In genomic region chr3:43998841-43999805, GRCh38 we compare ENCODE assay signal across 10 cellular contexts.
DNase-seq lines count a peak whose midpoint lies in the region; ATAC-seq, FAIRE-seq and TF ChIP-seq lines count a peak whose summit lies in the region.
"Had no signal": no experiment of that assay in that cellular context is flagged by ENCODE, and none has a peak within 500 bp of the region (broad histone marks: within the 10 kb centered on the region; RNA-seq: fewer than 3 reads in every experiment).

No MANE protein-coding gene starts in this region.

- H2AFZ ChIP-seq in OCI-LY7 (ENCODE audit: low read length): peak overlapping the region; percentile 46
- H2AFZ ChIP-seq in H1 (ENCODE audit: low read length): peak overlapping the region; percentile 57; the same call in 1 of the 2 replicates
- no peak overlapping the region for H2AFZ ChIP-seq in mesenchymal stem cell (ENCODE audit: low read depth, low read length)

- H3K79me1 ChIP-seq in H1 (ENCODE audit: low read depth, low read length) (no peaks in the 10 kb centered on the region), mesenchymal stem cell (replicated peaks; ENCODE audit: low read length, poor library complexity, severe bottlenecking) (no peaks in the 10 kb centered on the region)

- H3K4me2 ChIP-seq in OCI-LY7 (ENCODE audit: low read length) (peak overlapping the region; percentile 83), H1 (ENCODE audit: insufficient read depth in 1 of 2, low read depth in 2 of 2, low read length in 2 of 2) (peak overlapping the region; percentile 91 to 100), mesenchymal stem cell (ENCODE audit: low read length, poor library complexity, severe bottlenecking) (peak overlapping the region; percentile 83)

- no peak overlapping the region for H3K14ac ChIP-seq in H1 (ENCODE audit: insufficient read length)
- peak overlapping the region in 1 of 2 experiments; percentile 88 for H3K14ac ChIP-seq in mesenchymal stem cell (ENCODE audit: low read length in 2 of 2)

- peak overlapping the region; percentile 92 for H3K18ac ChIP-seq in H1 (ENCODE audit: extremely low read depth, low read length)
- peak overlapping the region in 1 of 2 experiments; percentile 72 for H3K18ac ChIP-seq in mesenchymal stem cell (ENCODE audit: low read depth in 1 of 2, low read length in 2 of 2)

- intact Hi-C loops in OCI-LY7 (cut with micrococcal nuclease; ENCODE audit: unreplicated experiment): loop anchor here (1.0 to 5.0 kb wide), 4 partner anchors 48 to 338 kb away; partner anchors contain the start of genes ABHD5 and TCAIM

- peaks cover 52% of the 10 kb centered on the region for H3K4me1 ChIP-seq in OCI-LY7 (ENCODE audit: insufficient read depth, low read length, poor library complexity, severe bottlenecking)
- H3K4me1 ChIP-seq in H1 (replicated peaks in 1 of 4; ENCODE audit: control insufficient read depth in 3 of 4, insufficient read depth in 4 of 4, low read length in 3 of 4): peaks cover 0 to 31% (median 17%) of the 10 kb centered on the region in 4 experiments; a peak in 6 of 7 replicates
- peaks cover 43% of the 10 kb centered on the region for H3K4me1 ChIP-seq in mesenchymal stem cell (ENCODE audit: control insufficient read depth, insufficient read depth, low read depth, low read length)
- H3K4me1 ChIP-seq in upper lobe of left lung: peaks cover 51 to 55% (median 54%) of the 10 kb centered on the region in 4 donors

- no peak for TF ChIP-seq RAD21 in H1 (IDR thresholded peaks at IDR 0.05 in 1 of 2, conservative IDR thresholded peaks at IDR 0.05 in 1 of 2; ENCODE audit: low read depth in 2 of 2, low read length in 2 of 2)

- 1% methylated on average over 52 of the region's 93 CpGs; no CpG with 5 or more reads in 1 of the 2 experiments for WGBS in H1 (ENCODE audit: extremely low coverage in 1 of 2, insufficient coverage in 1 of 2, insufficient read length in 1 of 2, insufficient replicate concordance in 2 of 2, low coverage in 1 of 2, low lambda C conversion rate in 2 of 2, missing lambda C conversion rate in 1 of 2), 2 experiments
- 2% methylated on average over 86 of the region's 93 CpGs for WGBS in mesenchymal stem cell
- WGBS in upper lobe of left lung, 2 donors: 0 to 6% methylated on average over 7 to 60 of the region's 93 CpGs

- no peak overlapping the region for H2AK5ac ChIP-seq in H1 (ENCODE audit: low read depth, low read length)
- H2AK5ac ChIP-seq in mesenchymal stem cell (ENCODE audit: low read length, severe bottlenecking): no peak overlapping the region

- H4K20me1 ChIP-seq in OCI-LY7 (ENCODE audit: insufficient read depth, low read length) (no peaks in the 10 kb centered on the region), H1 (replicated peaks in 1 of 2; ENCODE audit: control insufficient read depth in 1 of 2, insufficient read depth in 2 of 2, low read length in 2 of 2) (no peaks in the 10 kb centered on the region)

- H4K5ac ChIP-seq in H1 (ENCODE audit: insufficient read length, low read depth, low read length): peak overlapping the region; percentile 62

- no TSS peak for BruUV-seq in OCI-LY7 (replicated peaks; lab: Mats Ljungman, UMichigan)

- peak overlapping the region; percentile 83 for H4K91ac ChIP-seq in H1 (replicated peaks; ENCODE audit: insufficient read length, low read length)
- H4K91ac ChIP-seq in mesenchymal stem cell (ENCODE audit: low read length): no peak overlapping the region

- H2BK120ac ChIP-seq in H1 (replicated peaks; ENCODE audit: low read depth, low read length) (peak overlapping the region; percentile 84), mesenchymal stem cell (ENCODE audit: low read depth, low read length) (no peak overlapping the region)

- CTCF ChIA-PET in OCI-LY7 (lab: Charles Lee; ENCODE audit: unreplicated experiment) (no interaction called here), H1 (lab: Charles Lee; ENCODE audit: partially characterized antibody) (interaction anchor here (0.6 to 0.9 kb wide), 2 partner anchors 63 to 144 kb away, joined by 3 read pairs; no protein-coding TSS in a partner anchor)

- H3K27me3 ChIP-seq in H1 (replicated peaks in 1 of 4; ENCODE audit: control insufficient read depth in 3 of 4, extremely low read depth in 1 of 4, insufficient read depth in 3 of 4, low read length in 3 of 4) (peaks cover 32 to 60% (median 56%) of the 10 kb centered on the region in 4 experiments), mesenchymal stem cell (ENCODE audit: control insufficient read depth in 1 of 2, insufficient read depth in 1 of 2, low read length in 2 of 2) (peaks cover 0 to 23% of the 10 kb centered on the region in 2 experiments), upper lobe of left lung (peaks cover 1 to 58% (median 38%) of the 10 kb centered on the region in 4 donors)

- ATAC-seq in HG02763 (IDR thresholded peaks at IDR 0.05; ENCODE audit: unreplicated experiment) (peak; percentile 39), upper lobe of left lung (ENCODE audit: low FRiP score in 2 of 2) (peak; percentile 4 to 53), GM21526 (IDR thresholded peaks at IDR 0.05; ENCODE audit: low FRiP score, unreplicated experiment) (no peak)

- H3K9me2 ChIP-seq in OCI-LY7 (ENCODE audit: insufficient read depth, low read length): no peaks in the 10 kb centered on the region

- DNase-seq in NCI-H1417 (lab: John Stamatoyannopoulos, UW) (peak; percentile 60 to 86 (median 83)), NCI-H1417 treated with DMSO at 0.1 percent for 48 hours (lab: John Stamatoyannopoulos, UW) (no peak), OCI-LY7 (ENCODE audit: low spot score) (peak; percentile 92), H1 (ENCODE audit: low read depth in 1 of 2, low spot score in 2 of 2) (peak in 1 of 2 experiments; percentile 83), mesenchymal stem cell (peak; percentile 4), upper lobe of left lung (peak in 1 of 2 donors; percentile 89)

- H3K27ac ChIP-seq in OCI-LY7 (ENCODE audit: low read depth, low read length, poor library complexity, severe bottlenecking) (peak overlapping the region; percentile 14), H1 (ENCODE audit: low read depth, low read length) (no peak overlapping the region), mesenchymal stem cell (ENCODE audit: low read length, poor library complexity, severe bottlenecking) (peak overlapping the region; percentile 46), upper lobe of left lung (no peak overlapping the region)
- H3K27ac ChIP-seq: C4-2B had no signal

- no peaks in the 10 kb centered on the region for H3K36me3 ChIP-seq in OCI-LY7 (ENCODE audit: insufficient read depth, low read length)
- H3K36me3 ChIP-seq in H1 (ENCODE audit: control insufficient read depth in 2 of 4, insufficient read depth in 4 of 4, low read length in 3 of 4): no peaks in the 10 kb centered on the region
- peaks cover 0 to 2% of the 10 kb centered on the region in 2 experiments for H3K36me3 ChIP-seq in mesenchymal stem cell (ENCODE audit: control insufficient read depth in 1 of 2, insufficient read depth in 2 of 2, low read depth in 1 of 2, low read length in 2 of 2)
- no peaks in the 10 kb centered on the region for H3K36me3 ChIP-seq in upper lobe of left lung

- H3K79me2 ChIP-seq in OCI-LY7 (ENCODE audit: insufficient read depth, low read depth, low read length) (peaks cover 12% of the 10 kb centered on the region; the same call in 1 of the 2 replicates), H1 (ENCODE audit: control insufficient read depth in 1 of 2, insufficient read depth in 2 of 2, low read length in 2 of 2) (no peaks in the 10 kb centered on the region)

- H2BK15ac ChIP-seq in H1 (ENCODE audit: low read length) (peak overlapping the region; percentile 81; the same call in 1 of the 2 replicates), mesenchymal stem cell (ENCODE audit: low read depth, poor library complexity, severe bottlenecking) (peak overlapping the region; percentile 74)

- TF ChIP-seq CTCF in OCI-LY7 (conservative IDR thresholded peaks at IDR 0.05; ENCODE audit: low read length) (no peak), H1 (IDR thresholded peaks at IDR 0.05; ENCODE audit: control extremely low read depth in 1 of 3, insufficient read depth in 1 of 3, low read depth in 1 of 3, low read length in 3 of 3) (no peak), upper lobe of left lung (IDR thresholded peaks at IDR 0.05) (peak in 1 of 6 experiments; percentile 8)

- H3K56ac ChIP-seq in H1 (replicated peaks; ENCODE audit: insufficient read length, low read depth, low read length): peak overlapping the region; percentile 62

- no peak overlapping the region for H3K23ac ChIP-seq in H1 (ENCODE audit: insufficient read length)
- peak overlapping the region in 1 of 2 experiments; percentile 6 for H3K23ac ChIP-seq in mesenchymal stem cell (ENCODE audit: low read length in 2 of 2)

- peak in 1 of 2 experiments; percentile 92; a peak in 1 of 3 replicates for TF ChIP-seq EP300 in H1 (IDR thresholded peaks at IDR 0.05; ENCODE audit: borderline replicate concordance in 1 of 2, low read depth in 2 of 2, low read length in 2 of 2)
- no peak for TF ChIP-seq EP300 in upper lobe of left lung (IDR thresholded peaks at IDR 0.05)

- H2BK20ac ChIP-seq in H1 (ENCODE audit: low read length): no peak overlapping the region

- H3K9me3 ChIP-seq in OCI-LY7 (ENCODE audit: low read length) (no peaks in the 10 kb centered on the region), H1 (ENCODE audit: insufficient read depth in 2 of 2, low read depth in 1 of 2, low read length in 1 of 2) (peaks cover 0 to 2% of the 10 kb centered on the region in 2 experiments; a peak in 2 of 4 replicates), mesenchymal stem cell (ENCODE audit: control insufficient read depth, low read length) (no peaks in the 10 kb centered on the region), upper lobe of left lung (no peaks in the 10 kb centered on the region)

- H3K4me3 ChIP-seq in OCI-LY7 (ENCODE audit: low read depth, low read length, poor library complexity, severe bottlenecking) (peak overlapping the region; percentile 93), H1 (ENCODE audit: extremely low read depth in 1 of 4, insufficient read depth in 2 of 4, low read depth in 3 of 4, low read length in 4 of 4) (peak overlapping the region; percentile 48 to 75 (median 65)), mesenchymal stem cell (ENCODE audit: insufficient read depth in 1 of 2, low read depth in 1 of 2, low read length in 2 of 2) (peak overlapping the region; percentile 94 to 95), upper lobe of left lung (peak overlapping the region in 3 of 4 donors; percentile 44 to 58 (median 56))

- H2BK5ac ChIP-seq in H1 (ENCODE audit: low read depth, low read length) (peak overlapping the region; percentile 46; the same call in 1 of the 2 replicates), mesenchymal stem cell (ENCODE audit: low read depth, low read length, poor library complexity, severe bottlenecking) (no peak overlapping the region)

- TF ChIP-seq POLR2A in H1 (IDR thresholded peaks at IDR 0.05; ENCODE audit: control extremely low read depth in 1 of 2, low read depth in 2 of 2, low read length in 2 of 2) (no peak), upper lobe of left lung (IDR thresholded peaks at IDR 0.05) (no peak)

- H2BK12ac ChIP-seq in H1 (ENCODE audit: low read depth, low read length) (peak overlapping the region; percentile 90), mesenchymal stem cell (ENCODE audit: low read length in 2 of 2) (peak overlapping the region in 1 of 2 experiments; percentile 47)

- H4K8ac ChIP-seq in H1 (ENCODE audit: extremely low read depth, insufficient read depth, low read length) (peak overlapping the region; percentile 63; the same call in 1 of the 2 replicates), mesenchymal stem cell (ENCODE audit: low read length) (peak overlapping the region; percentile 4)

- POLR2A ChIA-PET in OCI-LY7 (lab: Charles Lee): interaction anchor here (0.9 to 1.4 kb wide), 3 partner anchors 9 to 59 kb away, joined by 3 read pairs; no protein-coding TSS in a partner anchor
- POLR2A ChIA-PET in H1 (lab: Charles Lee; ENCODE audit: partially characterized antibody): interaction anchor here (1.1 to 1.5 kb wide), 3 partner anchors 87 to 105 kb away, joined by 3 to 5 read pairs (median 4); no protein-coding TSS in a partner anchor

- H3K9ac ChIP-seq in H1 (replicated peaks in 1 of 4; ENCODE audit: extremely low read depth in 1 of 4, low read depth in 3 of 4, low read length in 3 of 4): peak overlapping the region in 3 of 4 experiments; percentile 6 to 66 (median 27); a peak in 4 of 7 replicates
- H3K9ac ChIP-seq in mesenchymal stem cell (ENCODE audit: low read length): peak overlapping the region; percentile 88

- H3K4ac ChIP-seq in H1 (replicated peaks; ENCODE audit: insufficient read length, low read depth, low read length): peak overlapping the region; percentile 90
- H3K4ac ChIP-seq in mesenchymal stem cell (ENCODE audit: low read depth in 1 of 2, low read length in 2 of 2): no peak overlapping the region

- peak; percentile 52 for FAIRE-seq in H1 (lab: Jason Lieb, UNC)
- FAIRE-seq: colon had no signal

- H3K23me2 ChIP-seq in H1 (ENCODE audit: low read depth, low read length): peaks cover 48% of the 10 kb centered on the region

Comparison
In these comparisons a context has a peak if more than half of its experiments do, and no peak if none do; other contexts are left out.
1. H3K27ac ChIP-seq: peak in OCI-LY7 (single experiment) and mesenchymal stem cell (single experiment); none in H1 (single experiment) and upper lobe of left lung (0 of 4).
2. Peak in every context shown above with its lines, with median percentiles within 50 percentile points of each other: H3K4me2 ChIP-seq and H3K4me3 ChIP-seq.